8 cellular contexts compared by ENCODE assay signal in the genomic region with DNA sequence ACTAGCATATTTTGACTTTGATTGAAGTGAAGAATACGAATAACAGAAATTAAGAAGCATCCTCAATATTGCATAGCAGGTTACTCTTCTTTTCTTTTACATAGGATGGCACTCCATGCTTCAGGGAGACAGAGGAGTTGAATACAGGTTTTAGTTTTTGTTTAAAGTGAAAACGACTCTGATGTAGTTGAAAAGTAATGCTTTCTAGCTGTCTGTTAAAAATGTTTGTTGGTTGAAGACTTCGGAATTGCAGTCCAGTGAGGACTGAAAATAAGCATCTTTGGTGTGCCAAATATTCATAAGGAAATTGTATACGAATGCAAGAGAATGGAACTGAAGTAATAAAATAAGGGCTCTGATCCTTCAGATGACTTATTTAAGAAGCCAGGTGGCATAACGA. TPM values are rescaled to one million over a fixed set of nuclear protein-coding genes. Genes with fewer than 3 reads are reported as not detected.
DNase-seq lines count a peak whose midpoint lies in the region; TF ChIP-seq lines count a peak whose summit lies in the region.

No MANE protein-coding gene starts in this region.

- peaks cover 6% of the 10 kb centered on the region; the same call in 1 of the 2 replicates for H3K4me1 ChIP-seq in H9 (ENCODE audit: insufficient read depth, low read length)

- H3K9me3 Mint-ChIP-seq in H9 (no peaks in the 10 kb centered on the region), glutamatergic neuron (ENCODE audit: unreplicated experiment) (peaks cover 8% of the 10 kb centered on the region)

- H3K4me1 Mint-ChIP-seq in H9, result peaks cover 37 to 38% of the 10 kb centered on the region in 2 experiments
- H3K4me1 Mint-ChIP-seq in glutamatergic neuron (ENCODE audit: low read depth, unreplicated experiment), result no peaks in the 10 kb centered on the region

- no peak for DNase-seq in H9
- no peak for DNase-seq in WERI-Rb-1
- DNase-seq in glutamatergic neuron, result no peak
- DNase-seq in DMS153 treated with DMSO at 0.1 percent for 48 hours (lab: John Stamatoyannopoulos, UW; ENCODE audit: unreplicated experiment), result no peak
- no peak for DNase-seq in NCI-H748 (lab: John Stamatoyannopoulos, UW; ENCODE audit: unreplicated experiment)
- no peak for DNase-seq in central memory CD4-positive, alpha-beta T cell
- DNase-seq in NCI-H82 (lab: John Stamatoyannopoulos, UW), result no peak

- H3K56ac ChIP-seq in H9 (ENCODE audit: insufficient read length, low read depth, low read length), result no peak overlapping the region

- no peak overlapping the region for H3K27ac ChIP-seq in H9 (ENCODE audit: insufficient read length, low read depth, low read length)
- peak overlapping the region; percentile 43 for H3K27ac ChIP-seq in WERI-Rb-1
- peak overlapping the region in 4 of 21 experiments; percentile 48 to 74 (median 60) for H3K27ac ChIP-seq in skin epidermis

- no peak overlapping the region for H3K4ac ChIP-seq in H9 (ENCODE audit: low read depth, low read length)

- peak overlapping the region; percentile 61 to 76 for H3K4me3 Mint-ChIP-seq in H9
- peak overlapping the region; percentile 81 for H3K4me3 Mint-ChIP-seq in glutamatergic neuron (ENCODE audit: unreplicated experiment)

- H2BK120ac ChIP-seq in H9 (ENCODE audit: low read depth, low read length, poor library complexity, severe bottlenecking), result no peak overlapping the region

- no peaks in the 10 kb centered on the region for H3K9me3 ChIP-seq in H9 (ENCODE audit: control insufficient read depth, low read depth, low read length)
- H3K9me3 ChIP-seq in WERI-Rb-1 (ENCODE audit: severe bottlenecking), result no peaks in the 10 kb centered on the region

- H3K27ac Mint-ChIP-seq in H9 (no peak overlapping the region), glutamatergic neuron (ENCODE audit: unreplicated experiment) (peak overlapping the region; percentile 26)

- H3K9ac ChIP-seq in H9 (ENCODE audit: extremely low read depth, insufficient read length, low read length), result no peak overlapping the region

- no peaks in the 10 kb centered on the region for H3K27me3 ChIP-seq in H9 (ENCODE audit: insufficient read depth, low read length)
- H3K27me3 ChIP-seq in WERI-Rb-1 (ENCODE audit: insufficient read depth, low read depth, severe bottlenecking), result no peaks in the 10 kb centered on the region

- no peaks in the 10 kb centered on the region for H3K36me3 ChIP-seq in WERI-Rb-1

- WGBS in H9 (ENCODE audit: extremely low coverage, insufficient read length, low lambda C conversion rate), result no CpG with 5 or more reads among the region's 5 CpGs

- no peaks in the 10 kb centered on the region for H4K20me1 ChIP-seq in H9 (ENCODE audit: control insufficient read depth, insufficient read depth, insufficient read length)

- H2BK5ac ChIP-seq in H9 (ENCODE audit: insufficient read length, low read length), result no peak overlapping the region

- H2BK20ac ChIP-seq in H9 (ENCODE audit: low read depth, low read length, poor library complexity, severe bottlenecking), result no peak overlapping the region

- no peak overlapping the region for H2BK12ac ChIP-seq in H9 (ENCODE audit: insufficient read length, low read depth, low read length)

- H4K8ac ChIP-seq in H9 (replicated peaks; ENCODE audit: insufficient read length, low read depth, low read length), result no peak overlapping the region

- no peak overlapping the region for H3T11ph ChIP-seq in H9 (ENCODE audit: low read length)

- H3K14ac ChIP-seq in H9 (ENCODE audit: insufficient read depth, low read length), result no peak overlapping the region

- H3K23me2 ChIP-seq in H9 (ENCODE audit: insufficient read length, low read depth, low read length, poor library complexity, severe bottlenecking), result peaks cover 11% of the 10 kb centered on the region

- H3K27me3 Mint-ChIP-seq in H9 (ENCODE audit: low read depth) (peaks cover 35% of the 10 kb centered on the region), glutamatergic neuron (ENCODE audit: unreplicated experiment) (peaks cover 11% of the 10 kb centered on the region)

- H3K18ac ChIP-seq in H9 (ENCODE audit: insufficient read length, low read depth, low read length), result no peak overlapping the region

- H3K4me2 ChIP-seq in H9 (ENCODE audit: insufficient read depth, insufficient read length, low read length), result peak overlapping the region; percentile 36

- H2AFZ ChIP-seq in H9 (ENCODE audit: low read length), result no peak overlapping the region

- H4K91ac ChIP-seq in H9 (ENCODE audit: insufficient read length, low read depth, low read length), result no peak overlapping the region

- H2BK15ac ChIP-seq in H9 (ENCODE audit: low read depth, low read length), result no peak overlapping the region

- H3K23ac ChIP-seq in H9 (ENCODE audit: insufficient read length, low read depth, low read length), result no peak overlapping the region

- no peaks in the 10 kb centered on the region for H3K79me1 ChIP-seq in H9 (ENCODE audit: insufficient read depth, low read depth, low read length, poor library complexity, severe bottlenecking)

- H3K4me3 ChIP-seq in WERI-Rb-1 (ENCODE audit: low read depth, low read length) (peak overlapping the region; percentile 72), skin epidermis (peak overlapping the region; percentile 38 to 66 (median 61))

- no peak overlapping the region for H4K5ac ChIP-seq in H9 (ENCODE audit: insufficient read length, low read depth, low read length)

- H3K36me3 Mint-ChIP-seq in H9 (ENCODE audit: insufficient read depth in 1 of 3, low read depth in 3 of 3), result no peaks in the 10 kb centered on the region
- no peaks in the 10 kb centered on the region for H3K36me3 Mint-ChIP-seq in glutamatergic neuron (ENCODE audit: unreplicated experiment)

- no peaks in the 10 kb centered on the region for H3K79me2 ChIP-seq in H9 (ENCODE audit: insufficient read depth, low read length)

- H2AK5ac ChIP-seq in H9 (ENCODE audit: insufficient read length, low read length), result no peak overlapping the region

- TF ChIP-seq CTCF in H9 (conservative IDR thresholded peaks at IDR 0.05) (no peak), WERI-Rb-1 (IDR thresholded peaks at IDR 0.05; ENCODE audit: low read depth, low read length) (no peak), glutamatergic neuron (IDR thresholded peaks at IDR 0.05; ENCODE audit: partially characterized antibody, unreplicated experiment) (no peak)

RNA-seq across cellular contexts. Expression of gene SLC16A10, which starts 0.6 kb away (rescaled TPM):
- total RNA-seq in H9 (2021) (9.3 and 11.4 TPM in 2 replicates), glutamatergic neuron (ENCODE audit: unreplicated experiment) (4.1 TPM)
